13 cellular contexts compared by ENCODE assay signal in genomic region chr2:160157861-160158813, GRCh38. TPM values are rescaled to one million over a fixed set of nuclear protein-coding genes. Genes with fewer than 3 reads are reported as not detected.
DNase-seq lines count a peak whose midpoint lies in the region; ATAC-seq and TF ChIP-seq lines count a peak whose summit lies in the region.
"Had no signal": no experiment of that assay in that cellular context is flagged by ENCODE, and none has a peak within 500 bp of the region (broad histone marks: within the 10 kb centered on the region; RNA-seq: fewer than 3 reads in every experiment).

No MANE protein-coding gene starts in this region.

- H3K27me3 ChIP-seq in Caco-2 (replicated peaks; ENCODE audit: control insufficient read depth, insufficient read depth, low read length), result no peaks in the 10 kb centered on the region
- H3K27me3 ChIP-seq in RWPE2 (ENCODE audit: insufficient read depth, poor library complexity, severe bottlenecking), result no peaks in the 10 kb centered on the region
- H3K27me3 ChIP-seq in neural cell (ENCODE audit: insufficient read depth, low read depth, low read length), result no peaks in the 10 kb centered on the region
- H3K27me3 ChIP-seq in WERI-Rb-1 (ENCODE audit: insufficient read depth, low read depth, severe bottlenecking), result no peaks in the 10 kb centered on the region
- H3K27me3 ChIP-seq in adrenal gland, result no peaks in the 10 kb centered on the region

- peak; percentile 7 to 46 for DNase-seq in Caco-2
- DNase-seq in RWPE2 (ENCODE audit: low spot score), result no peak
- peak; percentile 17 for DNase-seq in fibroblast of gingiva (ENCODE audit: low read depth)
- no peak for DNase-seq in WERI-Rb-1
- DNase-seq in adrenal gland, result no peak
- no peak for DNase-seq in NCI-H187 treated with DMSO at 0.1 percent for 48 hours (lab: John Stamatoyannopoulos, UW)
- no peak for DNase-seq in HK-2 (ENCODE audit: unreplicated experiment)
- DNase-seq: cerebellar nuclear complex; hypothalamus; naive thymus-derived CD8-positive, alpha-beta T cell; NCI-H1694 had no signal

- H3K27ac ChIP-seq in RWPE2 (ENCODE audit: poor library complexity, severe bottlenecking) (peak overlapping the region; percentile 32), neural cell (ENCODE audit: low read length) (peak overlapping the region; percentile 87), WERI-Rb-1 (no peak overlapping the region), adrenal gland (no peak overlapping the region)

- 45 to 60% (median 55%) methylated on average over 12 of the region's 12 CpGs for WGBS in adrenal gland, 4 donors

- no peaks in the 10 kb centered on the region for H3K36me3 ChIP-seq in Caco-2 (ENCODE audit: control insufficient read depth, insufficient read depth, low read length)
- H3K36me3 ChIP-seq in RWPE2 (ENCODE audit: low read depth), result peaks cover 58% of the 10 kb centered on the region
- no peaks in the 10 kb centered on the region for H3K36me3 ChIP-seq in neural cell (ENCODE audit: insufficient read depth, low read length)
- H3K36me3 ChIP-seq in WERI-Rb-1, result no peaks in the 10 kb centered on the region
- H3K36me3 ChIP-seq in adrenal gland (replicated peaks in 1 of 2), result no peaks in the 10 kb centered on the region

- no peak overlapping the region for H3K27ac Mint-ChIP-seq in Caco-2 (ENCODE audit: unreplicated experiment)
- H3K27ac Mint-ChIP-seq: naive thymus-derived CD8-positive, alpha-beta T cell had no signal

- no peaks in the 10 kb centered on the region for H3K9me2 ChIP-seq in neural cell (ENCODE audit: insufficient read depth, low read length)

- H3K4me3 Mint-ChIP-seq in Caco-2 (ENCODE audit: unreplicated experiment), result no peak overlapping the region
- H3K4me3 Mint-ChIP-seq: naive thymus-derived CD8-positive, alpha-beta T cell had no signal

- peak overlapping the region; percentile 58 for H3K9ac ChIP-seq in neural cell (ENCODE audit: low read length)

- H3K27me3 Mint-ChIP-seq in Caco-2 (ENCODE audit: insufficient read depth, unreplicated experiment), result no peaks in the 10 kb centered on the region

- no peaks in the 10 kb centered on the region for H3K36me3 Mint-ChIP-seq in Caco-2 (ENCODE audit: insufficient read depth, unreplicated experiment)
- H3K36me3 Mint-ChIP-seq: naive thymus-derived CD8-positive, alpha-beta T cell had no signal

- BruUV-seq in Caco-2 (replicated peaks; lab: Mats Ljungman, UMichigan), result no TSS peak

- no peaks in the 10 kb centered on the region for H3K79me2 ChIP-seq in neural cell (replicated peaks; ENCODE audit: insufficient read depth, low read length)

- peak; percentile 26; the same call in 2 of the 3 replicates for ATAC-seq in RWPE2 (ENCODE audit: low read depth)
- ATAC-seq: naive thymus-derived CD8-positive, alpha-beta T cell had no signal

- CTCF ChIA-PET in Caco-2 (lab: Charles Lee), result no interaction called here

- no peaks in the 10 kb centered on the region for H3F3A ChIP-seq in neural cell (ENCODE audit: insufficient read depth, low read length, poor library complexity, severe bottlenecking)

- intact Hi-C loops in Caco-2 (cut with micrococcal nuclease; ENCODE audit: unreplicated experiment), result no loop called here
- intact Hi-C loops in adrenal gland (cut with DNase I), result no loop called here

- no peaks in the 10 kb centered on the region for H3K4me1 Mint-ChIP-seq in Caco-2 (ENCODE audit: low read depth, unreplicated experiment)
- H3K4me1 Mint-ChIP-seq: naive thymus-derived CD8-positive, alpha-beta T cell had no signal

- H3K9me3 ChIP-seq in Caco-2, result no peaks in the 10 kb centered on the region
- no peaks in the 10 kb centered on the region for H3K9me3 ChIP-seq in RWPE2 (ENCODE audit: severe bottlenecking)
- H3K9me3 ChIP-seq in neural cell (ENCODE audit: low read length), result no peaks in the 10 kb centered on the region
- H3K9me3 ChIP-seq in WERI-Rb-1 (ENCODE audit: severe bottlenecking), result no peaks in the 10 kb centered on the region
- H3K9me3 ChIP-seq in adrenal gland (replicated peaks in 1 of 3), result no peaks in the 10 kb centered on the region

- H3K4me2 ChIP-seq in neural cell (ENCODE audit: low read length), result peak overlapping the region; percentile 44

- TF ChIP-seq EP300 in neural cell (conservative IDR thresholded peaks at IDR 0.05; ENCODE audit: poor library complexity, severe bottlenecking), result peak; percentile 94

- TF ChIP-seq POLR2A in adrenal gland (IDR thresholded peaks at IDR 0.05), result no peak

- H2AFZ ChIP-seq in neural cell (ENCODE audit: low read depth, low read length), result peak overlapping the region; percentile 25

- TF ChIP-seq CTCF in Caco-2 (IDR thresholded peaks at IDR 0.05; ENCODE audit: insufficient read depth in 1 of 2, low read depth in 1 of 2, low read length in 1 of 2, severe bottlenecking in 1 of 2, unreplicated experiment in 1 of 2) (no peak), RWPE2 (IDR thresholded peaks at IDR 0.05; ENCODE audit: poor library complexity, severe bottlenecking) (no peak), neural cell (IDR thresholded peaks at IDR 0.05; ENCODE audit: poor library complexity, severe bottlenecking) (no peak), WERI-Rb-1 (IDR thresholded peaks at IDR 0.05; ENCODE audit: low read depth, low read length) (no peak), adrenal gland (IDR thresholded peaks at IDR 0.05) (no peak)

- no peaks in the 10 kb centered on the region for H3K9me3 Mint-ChIP-seq in Caco-2 (ENCODE audit: unreplicated experiment)

- POLR2A ChIA-PET in Caco-2 (lab: Charles Lee), result no interaction called here

- H4K20me1 ChIP-seq in neural cell (ENCODE audit: insufficient read depth), result no peaks in the 10 kb centered on the region

- TF ChIP-seq RAD21 in neural cell (conservative IDR thresholded peaks at IDR 0.05), result peak; percentile 44

- no peak overlapping the region for H3K4me3 ChIP-seq in Caco-2 (ENCODE audit: low read depth, low read length)
- H3K4me3 ChIP-seq in RWPE2 (ENCODE audit: severe bottlenecking), result no peak overlapping the region
- peak overlapping the region; percentile 53 for H3K4me3 ChIP-seq in neural cell (ENCODE audit: low read length)
- no peak overlapping the region for H3K4me3 ChIP-seq in WERI-Rb-1 (ENCODE audit: low read depth, low read length)
- no peak overlapping the region for H3K4me3 ChIP-seq in adrenal gland

- H3K4me1 ChIP-seq in Caco-2 (no peaks in the 10 kb centered on the region), RWPE2 (ENCODE audit: insufficient read depth, poor library complexity, severe bottlenecking) (no peaks in the 10 kb centered on the region), adrenal gland (replicated peaks in 1 of 2) (no peaks in the 10 kb centered on the region)

TF ChIP-seq in neural cell, 6 proteins besides CTCF, POLR2A, EP300 and RAD21:
- TF ChIP-seq MXI1 (conservative IDR thresholded peaks at IDR 0.05; ENCODE audit: poor library complexity, severe bottlenecking) (peak; percentile 29), TAF1 (IDR thresholded peaks at IDR 0.05; ENCODE audit: low read depth) (no peak), POLR2AphosphoS5 (IDR thresholded peaks at IDR 0.05) (peak; percentile 56), SMC3 (conservative IDR thresholded peaks at IDR 0.05; ENCODE audit: poor library complexity) (peak; percentile 28), EZH2 (IDR thresholded peaks at IDR 0.05; ENCODE audit: borderline replicate concordance, insufficient read depth, low read length, poor library complexity, severe bottlenecking) (no peak)
- TF ChIP-seq, protein P1, sequence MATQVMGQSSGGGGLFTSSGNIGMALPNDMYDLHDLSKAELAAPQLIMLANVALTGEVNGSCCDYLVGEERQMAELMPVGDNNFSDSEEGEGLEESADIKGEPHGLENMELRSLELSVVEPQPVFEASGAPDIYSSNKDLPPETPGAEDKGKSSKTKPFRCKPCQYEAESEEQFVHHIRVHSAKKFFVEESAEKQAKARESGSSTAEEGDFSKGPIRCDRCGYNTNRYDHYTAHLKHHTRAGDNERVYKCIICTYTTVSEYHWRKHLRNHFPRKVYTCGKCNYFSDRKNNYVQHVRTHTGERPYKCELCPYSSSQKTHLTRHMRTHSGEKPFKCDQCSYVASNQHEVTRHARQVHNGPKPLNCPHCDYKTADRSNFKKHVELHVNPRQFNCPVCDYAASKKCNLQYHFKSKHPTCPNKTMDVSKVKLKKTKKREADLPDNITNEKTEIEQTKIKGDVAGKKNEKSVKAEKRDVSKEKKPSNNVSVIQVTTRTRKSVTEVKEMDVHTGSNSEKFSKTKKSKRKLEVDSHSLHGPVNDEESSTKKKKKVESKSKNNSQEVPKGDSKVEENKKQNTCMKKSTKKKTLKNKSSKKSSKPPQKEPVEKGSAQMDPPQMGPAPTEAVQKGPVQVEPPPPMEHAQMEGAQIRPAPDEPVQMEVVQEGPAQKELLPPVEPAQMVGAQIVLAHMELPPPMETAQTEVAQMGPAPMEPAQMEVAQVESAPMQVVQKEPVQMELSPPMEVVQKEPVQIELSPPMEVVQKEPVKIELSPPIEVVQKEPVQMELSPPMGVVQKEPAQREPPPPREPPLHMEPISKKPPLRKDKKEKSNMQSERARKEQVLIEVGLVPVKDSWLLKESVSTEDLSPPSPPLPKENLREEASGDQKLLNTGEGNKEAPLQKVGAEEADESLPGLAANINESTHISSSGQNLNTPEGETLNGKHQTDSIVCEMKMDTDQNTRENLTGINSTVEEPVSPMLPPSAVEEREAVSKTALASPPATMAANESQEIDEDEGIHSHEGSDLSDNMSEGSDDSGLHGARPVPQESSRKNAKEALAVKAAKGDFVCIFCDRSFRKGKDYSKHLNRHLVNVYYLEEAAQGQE (IDR thresholded peaks at IDR 0.05; ENCODE audit: borderline replicate concordance), result peak; percentile 75

RNA-seq across cellular contexts. Expression of gene ITGB6, which starts 41.9 kb away (rescaled TPM):
- total RNA-seq in Caco-2 (2022), result 1.7 and 2.6 TPM in 2 replicates
- polyA plus RNA-seq in neural cell, result 6.1 and 8.3 TPM in 2 replicates
- 5.2 and 6.1 TPM in 2 replicates for polyA minus RNA-seq in neural cell
- under 1 TPM in 2 of 8 donors, not detected in 6; 0.18 to 0.53 TPM for total RNA-seq in adrenal gland
- under 1 TPM in 1 of 3 donors, not detected in 2; 0.08 TPM for polyA plus RNA-seq in adrenal gland
- total RNA-seq: naive thymus-derived CD8-positive, alpha-beta T cell; temporal lobe had no signal
- polyA plus RNA-seq: naive thymus-derived CD8-positive, alpha-beta T cell had no signal

Comparison
In these comparisons a context has a peak if more than half of its experiments do, and no peak if none do; other contexts are left out.
1. DNase-seq: peak in Caco-2 (2 of 2) and fibroblast of gingiva (single experiment); none in RWPE2 (single experiment), WERI-Rb-1 (single experiment), adrenal gland (0 of 7), NCI-H187 treated with DMSO at 0.1 percent for 48 hours (single experiment) and HK-2 (single experiment).
2. H3K27ac ChIP-seq: peak in RWPE2 (single experiment) and neural cell (single experiment); none in WERI-Rb-1 (single experiment) and adrenal gland (0 of 5).